In genomic region chr1:113128116-113128515, GRCh38 we compare ENCODE assay signal across 19 cellular contexts. TPM values are rescaled to one million over a fixed set of nuclear protein-coding genes. Genes with fewer than 3 reads are reported as not detected.
DNase-seq lines count a peak whose midpoint lies in the region; ATAC-seq, FAIRE-seq and TF ChIP-seq lines count a peak whose summit lies in the region.
"Had no signal": no experiment of that assay in that cellular context is flagged by ENCODE, and none has a peak within 500 bp of the region (broad histone marks: within the 10 kb centered on the region; RNA-seq: fewer than 3 reads in every experiment).

No MANE protein-coding gene starts in this region.

- ATAC-seq in activated naive CD4-positive, alpha-beta T cell treated with anti-CD3 and anti-CD28 coated beads, Interleukin-2, amount 50 U/mL, for 72 hours: peak; percentile 17 to 63
- ATAC-seq in T-cell (replicated peaks in 1 of 4) (no peak), GM21381 (IDR thresholded peaks at IDR 0.05; ENCODE audit: unreplicated experiment) (no peak)
- ATAC-seq: A549 had no signal

- peaks cover 7% of the 10 kb centered on the region for H3K4me1 ChIP-seq in endothelial cell of umbilical vein (ENCODE audit: control insufficient read depth, extremely low read depth, insufficient read depth, low read length)
- H3K4me1 ChIP-seq in spleen: peaks cover 0 to 7% (median 0%) of the 10 kb centered on the region in 6 donors
- peaks cover 6% of the 10 kb centered on the region for H3K4me1 ChIP-seq in ovary (ENCODE audit: insufficient read depth)
- H3K4me1 ChIP-seq: A549, BE2C, Peyer's patch had no signal

- H3K36me3 ChIP-seq in SK-N-MC (ENCODE audit: insufficient read depth, low read length) (peaks cover 41% of the 10 kb centered on the region), endothelial cell of umbilical vein (ENCODE audit: control insufficient read depth in 2 of 2, extremely low read depth in 1 of 2, insufficient read depth in 2 of 2, low read length in 2 of 2) (peaks cover 11 to 14% of the 10 kb centered on the region in 2 experiments), spleen (peaks cover 4 to 63% (median 33%) of the 10 kb centered on the region in 6 donors), ovary (no peaks in the 10 kb centered on the region)

- H3K79me2 ChIP-seq in endothelial cell of umbilical vein (ENCODE audit: control insufficient read depth, insufficient read depth, low read length): no peaks in the 10 kb centered on the region

- peaks cover 14 to 23% of the 10 kb centered on the region in 2 donors for H3K36me3 Mint-ChIP-seq in activated naive CD4-positive, alpha-beta T cell treated with anti-CD3 and anti-CD28 coated beads, Interleukin-2, amount 50 U/mL, for 72 hours
- peaks cover 41% of the 10 kb centered on the region for H3K36me3 Mint-ChIP-seq in T-cell

- DNase-seq in activated naive CD4-positive, alpha-beta T cell treated with anti-CD3 and anti-CD28 coated beads, Interleukin-2, amount 50 U/mL, for 72 hours (ENCODE audit: low spot score in 2 of 2): no peak
- no peak for DNase-seq in activated naive CD4-positive, alpha-beta T cell treated with Interleukin-2 at 50 U/mL for 16 hours
- DNase-seq in SK-N-MC (ENCODE audit: low read depth, low spot score) (no peak), endothelial cell of umbilical vein (ENCODE audit: low read depth, low spot score) (peak; percentile 34), spleen (no peak), T-cell (no peak), ovary (no peak)
- DNase-seq: BE2C, DMS79 treated with DMSO at 0.1 percent for 48 hours, H7, Kasumi-1, MG63, NCI-H1417, NCI-H187, NCI-H446, NCI-H526, Peyer's patch had no signal

- peak overlapping the region; percentile 10 to 33 for H3K27ac Mint-ChIP-seq in activated naive CD4-positive, alpha-beta T cell treated with anti-CD3 and anti-CD28 coated beads, Interleukin-2, amount 50 U/mL, for 72 hours
- H3K27ac Mint-ChIP-seq in T-cell: no peak overlapping the region

- TF ChIP-seq POLR2A in endothelial cell of umbilical vein (IDR thresholded peaks at IDR 0.05; ENCODE audit: low read depth, low read length) (no peak), spleen (IDR thresholded peaks at IDR 0.05) (no peak), ovary (IDR thresholded peaks at IDR 0.05) (no peak)

- no peak for FAIRE-seq in endothelial cell of umbilical vein (lab: Jason Lieb, UNC)
- FAIRE-seq: A549 had no signal

- H3K4me1 Mint-ChIP-seq in T-cell: peaks cover 7 to 19% (median 10%) of the 10 kb centered on the region in 3 donors

- H3K4me3 Mint-ChIP-seq in T-cell: no peak overlapping the region

- dilution Hi-C loops in endothelial cell of umbilical vein (cut with MboI; ENCODE audit: extremely low pct_ligation_motif_present, low sequenced_read_pairs): no loop called here

- intact Hi-C loops in endothelial cell of umbilical vein (cut with micrococcal nuclease): no loop called here
- intact Hi-C loops in spleen (cut with DNase I; ENCODE audit: low total_unique reads): no loop called here
- intact Hi-C loops in ovary (cut with DNase I): no loop called here

- H3K9me3 ChIP-seq in SK-N-MC (ENCODE audit: low read depth, low read length): no peaks in the 10 kb centered on the region
- no peaks in the 10 kb centered on the region for H3K9me3 ChIP-seq in endothelial cell of umbilical vein (replicated peaks; ENCODE audit: control insufficient read depth, insufficient read depth, low read length)
- no peaks in the 10 kb centered on the region for H3K9me3 ChIP-seq in spleen
- no peaks in the 10 kb centered on the region for H3K9me3 ChIP-seq in ovary
- H3K9me3 ChIP-seq: A549, BE2C, MG63, Peyer's patch had no signal

- no peak overlapping the region for H3K9ac ChIP-seq in SK-N-MC (ENCODE audit: insufficient read length)
- H3K9ac ChIP-seq in endothelial cell of umbilical vein (replicated peaks; ENCODE audit: extremely low read depth, insufficient read depth, low read length): no peak overlapping the region

- H3K27ac ChIP-seq in SK-N-MC (peak overlapping the region; percentile 7; the same call in 1 of the 2 replicates), endothelial cell of umbilical vein (ENCODE audit: insufficient read depth, low read depth, low read length) (no peak overlapping the region), spleen (peak overlapping the region in 6 of 8 donors; percentile 3 to 51 (median 23)), ovary (no peak overlapping the region)
- H3K27ac ChIP-seq: A549 had no signal

- CTCF ChIA-PET in endothelial cell of umbilical vein (lab: Charles Lee) (interaction anchor here (1.0 to 1.6 kb wide), 2 partner anchors 12 to 52 kb away, joined by 3 to 4 read pairs; no protein-coding TSS in a partner anchor), T-cell (lab: Charles Lee) (interaction anchor here in 1 of 2 donors (1.0 kb wide), 1 partner anchor 29 kb away, joined by 5 read pairs; no protein-coding TSS in a partner anchor)

- POLR2A ChIA-PET in endothelial cell of umbilical vein (lab: Charles Lee) (no interaction called here), T-cell (lab: Charles Lee) (no interaction called here)

- H3K9me3 Mint-ChIP-seq in activated naive CD4-positive, alpha-beta T cell treated with anti-CD3 and anti-CD28 coated beads, Interleukin-2, amount 50 U/mL, for 72 hours: no peaks in the 10 kb centered on the region
- no peaks in the 10 kb centered on the region for H3K9me3 Mint-ChIP-seq in T-cell

- H3K27me3 ChIP-seq in endothelial cell of umbilical vein (ENCODE audit: control insufficient read depth in 2 of 2, insufficient read depth in 2 of 2, low read length in 2 of 2): no peaks in the 10 kb centered on the region
- H3K27me3 ChIP-seq in spleen (replicated peaks in 1 of 7): no peaks in the 10 kb centered on the region
- H3K27me3 ChIP-seq in ovary: no peaks in the 10 kb centered on the region
- H3K27me3 ChIP-seq: BE2C, MG63, Peyer's patch had no signal

- no peak overlapping the region for H2AFZ ChIP-seq in endothelial cell of umbilical vein (ENCODE audit: low read depth, low read length)

- H4K20me1 ChIP-seq in endothelial cell of umbilical vein (replicated peaks; ENCODE audit: control insufficient read depth, extremely low read depth, insufficient read depth, low read length): no peaks in the 10 kb centered on the region

- no peak for TF ChIP-seq EP300 in ovary (IDR thresholded peaks at IDR 0.05)

- BruUV-seq in endothelial cell of umbilical vein (replicated peaks; lab: Mats Ljungman, UMichigan): no TSS peak

- TF ChIP-seq CTCF in endothelial cell of umbilical vein (IDR thresholded peaks at IDR 0.05; ENCODE audit: extremely low read depth in 1 of 2, insufficient read depth in 1 of 2, low read depth in 1 of 2, low read length in 2 of 2): no peak
- no peak for TF ChIP-seq CTCF in spleen (IDR thresholded peaks at IDR 0.05 in 8 of 11, conservative IDR thresholded peaks at IDR 0.05 in 3 of 11)
- TF ChIP-seq CTCF in ovary (IDR thresholded peaks at IDR 0.05): no peak

- WGBS in spleen, 5 donors: 70 to 85% (median 74%) methylated on average over 2 of the region's 2 CpGs
- WGBS in ovary, 3 donors: 92 to 97% (median 93%) methylated on average over 2 of the region's 2 CpGs

- no peak overlapping the region for H3K4me2 ChIP-seq in endothelial cell of umbilical vein (ENCODE audit: insufficient read depth, low read length)
- H3K4me2 ChIP-seq: A549 had no signal

- no peaks in the 10 kb centered on the region for H3K27me3 Mint-ChIP-seq in T-cell

- no peak overlapping the region for H3K4me3 ChIP-seq in SK-N-MC
- H3K4me3 ChIP-seq in endothelial cell of umbilical vein (replicated peaks in 1 of 3; ENCODE audit: insufficient read depth in 1 of 3, low read depth in 1 of 3, low read length in 3 of 3): no peak overlapping the region
- H3K4me3 ChIP-seq in spleen: no peak overlapping the region
- no peak overlapping the region for H3K4me3 ChIP-seq in ovary
- H3K4me3 ChIP-seq: A549, MG63, Peyer's patch had no signal

- H3K9me1 ChIP-seq in endothelial cell of umbilical vein (replicated peaks; ENCODE audit: control insufficient read depth, extremely low read depth, insufficient read depth, low read length): no peaks in the 10 kb centered on the region

TF ChIP-seq in endothelial cell of umbilical vein, 7 proteins besides CTCF, POLR2A, EP300 and RAD21:
- TF ChIP-seq FOS (IDR thresholded peaks at IDR 0.05; ENCODE audit: borderline replicate concordance, insufficient read depth, low read length): peak; percentile 42
- no peak for TF ChIP-seq MYC (IDR thresholded peaks at IDR 0.05; ENCODE audit: low read depth, low read length)

RNA-seq across cellular contexts. Expression of gene LRIG2, which starts 55.1 kb away (rescaled TPM):
- total RNA-seq in activated naive CD4-positive, alpha-beta T cell treated with anti-CD3 and anti-CD28 coated beads, Interleukin-2, amount 50 U/mL, for 72 hours: 10 to 100 TPM; 12.5 to 14.0 TPM
- 14.4 and 20.1 TPM in 2 replicates for total RNA-seq in endothelial cell of umbilical vein
- polyA plus RNA-seq in endothelial cell of umbilical vein: 8.1 and 8.4 TPM in 2 replicates
- polyA plus RNA-seq in endothelial cell of umbilical vein (2011; cell fraction: cytosol; rRNA removed): 5.3 and 5.5 TPM in 2 replicates
- 31.5 and 33.6 TPM in 2 replicates for polyA plus RNA-seq in endothelial cell of umbilical vein (2011; cell fraction: nucleus; rRNA removed)
- 4.1 and 4.8 TPM in 2 replicates for polyA plus RNA-seq in endothelial cell of umbilical vein (2012)
- 38.7 and 43.2 TPM in 2 replicates for polyA minus RNA-seq in endothelial cell of umbilical vein
- polyA minus RNA-seq in endothelial cell of umbilical vein (2011; cell fraction: cytosol; rRNA and poly(A)+ RNA removed): 11.5 TPM
- polyA minus RNA-seq in endothelial cell of umbilical vein (2011; cell fraction: nucleus; rRNA and poly(A)+ RNA removed): 30.3 and 50.1 TPM in 2 replicates
- 10 to 100 TPM; 20.7 to 68.7 (median 23.7) TPM for total RNA-seq in spleen
- 1 to 10 TPM; 3.4 to 5.5 (median 4.3) TPM for polyA plus RNA-seq in spleen
- total RNA-seq in T-cell: 10 to 100 TPM; 19.5 to 25.4 (median 20.4) TPM
- total RNA-seq in ovary: 10 to 100 TPM; 13.3 to 32.4 (median 20.1) TPM
- 10 to 100 TPM in 1 of 2 donors, 1 to 10 TPM in 1; 7.4 to 10.4 TPM for polyA plus RNA-seq in ovary

Comparison
In these comparisons a context has a peak if more than half of its experiments do, and no peak if none do; other contexts are left out.
1. ATAC-seq: peak in activated naive CD4-positive, alpha-beta T cell treated with anti-CD3 and anti-CD28 coated beads, Interleukin-2, amount 50 U/mL, for 72 hours (2 of 2); none in T-cell (0 of 4) and GM21381 (single experiment).
2. H3K27ac Mint-ChIP-seq: peak in activated naive CD4-positive, alpha-beta T cell treated with anti-CD3 and anti-CD28 coated beads, Interleukin-2, amount 50 U/mL, for 72 hours (2 of 2); none in T-cell (0 of 2).
3. H3K27ac ChIP-seq: peak in SK-N-MC (single experiment) and spleen (6 of 8); none in endothelial cell of umbilical vein (single experiment) and ovary (0 of 2).